Comparison of ENCODE assay signal across 12 cellular contexts in the genomic region with DNA sequence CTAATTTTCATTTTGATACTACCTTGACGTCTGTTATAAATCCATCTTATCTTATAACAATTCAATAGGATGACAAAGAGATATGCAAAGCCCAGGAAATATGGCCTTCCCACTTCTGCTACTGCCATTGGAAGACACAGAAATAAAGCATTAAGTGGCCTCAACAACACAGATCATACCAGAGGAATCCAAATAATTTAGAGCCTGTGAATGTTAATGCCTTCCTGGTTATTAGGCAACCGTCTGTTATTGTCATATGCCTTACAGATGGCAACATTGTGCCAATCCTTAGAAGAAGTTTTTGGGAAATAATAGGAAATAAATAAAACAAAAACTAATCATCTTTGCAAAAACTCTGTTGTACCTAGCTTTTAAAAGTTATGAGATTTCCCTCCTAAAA.
"Had no signal": no experiment of that assay in that cellular context is flagged by ENCODE, and none has a peak within 500 bp of the region (broad histone marks: within the 10 kb centered on the region; RNA-seq: fewer than 3 reads in every experiment).

No MANE protein-coding gene starts in this region.

- H3K27me3 Mint-ChIP-seq: stimulated activated naive B cell treated with anti-CD40 and anti-IgM and Interleukin-4, amounts not matched to agents 10 μg/mL and 1 μg/mL and 100 μg/mL, for 72 hours had no signal

- H3K4me1 ChIP-seq: spleen, tibial artery had no signal

- ATAC-seq: activated CD4-positive, CD25-positive, alpha-beta regulatory T cell treated with anti-CD3 and anti-CD28 coated beads, Interleukin-2, amount 50 U/mL, for 24 hours; activated T-helper 17 cell treated with anti-CD3 and anti-CD28 coated beads, Interleukin-2, amount 50 U/mL, for 72 hours; right lobe of liver; stimulated activated naive B cell treated with anti-CD40 and anti-IgM and Interleukin-4, amounts not matched to agents 10 μg/mL and 1 μg/mL and 100 μg/mL, for 72 hours had no signal

- H3K27me3 ChIP-seq: cardiac muscle cell, ovary, right lobe of liver, spleen, tibial artery had no signal

- H3K36me3 Mint-ChIP-seq: mesothelial cell of epicardium had no signal

- H3K9me3 ChIP-seq: ovary, right lobe of liver, spleen, tibial artery had no signal

- H3K4me3 Mint-ChIP-seq: activated T-helper 17 cell treated with anti-CD3 and anti-CD28 coated beads, Interleukin-2, amount 50 U/mL, for 72 hours; mesothelial cell of epicardium; stimulated activated naive B cell treated with anti-CD40 and anti-IgM and Interleukin-4, amounts not matched to agents 10 μg/mL and 1 μg/mL and 100 μg/mL, for 72 hours had no signal

- DNase-seq: activated naive CD4-positive, alpha-beta T cell treated with Interleukin-2 at 50 U/mL for 16 hours; ovary; right lobe of liver; spleen; stimulated activated CD4-positive, alpha-beta T cell treated with anti-CD3 and anti-CD28 coated beads, Interleukin-2, amount 100 ng/mL, for 24 hours; stimulated activated naive B cell treated with anti-CD40 and anti-IgM and Interleukin-4, amounts not matched to agents 10 μg/mL and 1 μg/mL and 100 μg/mL, for 72 hours; tibial artery had no signal

- H3K9me3 Mint-ChIP-seq: mesothelial cell of epicardium; stimulated activated naive B cell treated with anti-CD40 and anti-IgM and Interleukin-4, amounts not matched to agents 10 μg/mL and 1 μg/mL and 100 μg/mL, for 72 hours had no signal

- H3K27ac Mint-ChIP-seq: activated T-helper 17 cell treated with anti-CD3 and anti-CD28 coated beads, Interleukin-2, amount 50 U/mL, for 72 hours; mesothelial cell of epicardium; stimulated activated naive B cell treated with anti-CD40 and anti-IgM and Interleukin-4, amounts not matched to agents 10 μg/mL and 1 μg/mL and 100 μg/mL, for 72 hours had no signal

- H3K27ac ChIP-seq: cardiac muscle cell, ovary, right lobe of liver, spleen, tibial artery had no signal

- H3K4me3 ChIP-seq: cardiac muscle cell, lung, ovary, right lobe of liver, spleen, tibial artery had no signal

- H3K36me3 ChIP-seq: cardiac muscle cell, ovary, right lobe of liver, spleen, tibial artery had no signal
